Comparison of ENCODE assay signal across 11 cellular contexts in the genomic region with DNA sequence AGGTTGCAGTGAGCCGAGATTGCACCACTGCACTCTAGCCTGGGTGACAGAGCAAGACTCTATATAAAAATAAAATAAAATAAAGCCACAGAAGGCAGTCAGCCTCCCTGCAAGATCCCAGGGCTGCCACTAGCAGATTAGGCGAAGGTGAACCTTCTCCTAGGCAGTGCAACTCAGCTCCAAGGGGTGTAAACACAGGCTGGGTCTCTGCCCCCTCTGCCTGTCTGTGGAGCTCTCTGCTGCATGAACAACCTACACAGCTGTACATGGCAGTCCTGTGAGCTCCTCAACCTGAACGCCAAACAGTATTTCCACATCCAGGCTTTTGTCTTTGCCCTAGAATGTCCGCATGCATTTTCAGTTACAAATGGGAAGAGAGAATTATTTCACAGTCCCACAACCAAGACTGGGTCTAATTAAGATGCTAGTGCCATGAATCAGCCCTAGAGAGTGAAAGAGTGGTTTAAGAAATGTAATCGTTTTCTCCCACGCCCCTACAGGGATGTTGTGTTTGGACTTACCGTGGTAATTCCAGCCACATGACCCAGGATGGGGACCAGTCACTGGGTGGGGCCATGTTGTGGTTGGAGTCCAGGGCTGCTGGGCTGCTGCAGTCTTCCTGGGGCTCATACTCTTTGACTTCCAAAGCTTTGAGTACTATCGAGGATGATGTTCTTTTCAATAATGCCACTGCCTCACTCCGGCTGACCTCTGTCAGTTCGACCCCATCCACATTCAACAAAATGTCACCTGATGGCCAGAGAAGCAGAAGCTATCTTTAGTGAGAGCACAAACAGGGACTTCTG.
DNase-seq lines count a peak whose midpoint lies in the region; TF ChIP-seq lines count a peak whose summit lies in the region.
"Had no signal": no experiment of that assay in that cellular context is flagged by ENCODE, and none has a peak within 500 bp of the region (broad histone marks: within the 10 kb centered on the region; RNA-seq: fewer than 3 reads in every experiment).

No MANE protein-coding gene starts in this region.

- intact Hi-C loops in esophagus squamous epithelium (cut with DNase I): no loop called here

- peak; percentile 91 for DNase-seq in GM03348 (ENCODE audit: low spot score)
- DNase-seq in RWPE1 (ENCODE audit: low spot score): peak; percentile 69
- DNase-seq in esophagus squamous epithelium (lab: John Stamatoyannopoulos, UW): no peak
- peak; percentile 90 for DNase-seq in osteoblast (ENCODE audit: insufficient read length, low spot score, missing footprints)
- no peak for DNase-seq in activated T-cell treated with anti-CD3 and anti-CD28 coated beads for 4 hours
- no peak for DNase-seq in hippocampal formation (lab: John Stamatoyannopoulos, UW)
- DNase-seq in NCI-H1092 treated with DMSO at 0.1 percent for 48 hours (lab: John Stamatoyannopoulos, UW): no peak
- no peak for DNase-seq in activated CD4-positive, alpha-beta T cell treated with anti-CD3 and anti-CD28 coated beads, Interleukin-2, amount 50 U/mL, for 48 hours
- DNase-seq: activated T-cell treated with anti-CD3 and anti-CD28 coated beads, Interleukin-2, amount 50 U/mL, for 24 hours; DND-41; NCI-H2081 treated with DMSO at 0.1 percent for 48 hours had no signal

- H3K27ac ChIP-seq in RWPE1 (peak overlapping the region; percentile 69), esophagus squamous epithelium (peak overlapping the region in 3 of 4 donors; percentile 12 to 59 (median 29)), osteoblast (ENCODE audit: low read depth, low read length) (peak overlapping the region; percentile 97)

- H3K27me3 ChIP-seq in esophagus squamous epithelium (no peaks in the 10 kb centered on the region), osteoblast (ENCODE audit: insufficient read depth, low read length) (no peaks in the 10 kb centered on the region)

- POLR2A ChIA-PET in RWPE1 (lab: Yijun Ruan, JAX; ENCODE audit: low non-redundant PET): no interaction called here

- H3K79me2 ChIP-seq in osteoblast (ENCODE audit: insufficient read depth, low read length): no peaks in the 10 kb centered on the region

- H2AFZ ChIP-seq in osteoblast (ENCODE audit: low read length): peak overlapping the region; percentile 25

- H3K4me3 ChIP-seq in esophagus squamous epithelium: no peak overlapping the region
- peak overlapping the region; percentile 17 for H3K4me3 ChIP-seq in osteoblast (ENCODE audit: insufficient read depth, low read length)

- 51 to 63% methylated on average over 7 to 8 of the region's 10 CpGs for WGBS in esophagus squamous epithelium, 2 donors

- no peak for TF ChIP-seq CTCF in RWPE1 (conservative IDR thresholded peaks at IDR 0.05; ENCODE audit: low read depth)
- no peak for TF ChIP-seq CTCF in esophagus squamous epithelium (IDR thresholded peaks at IDR 0.05)
- no peak for TF ChIP-seq CTCF in osteoblast (IDR thresholded peaks at IDR 0.05; ENCODE audit: extremely low read depth, low read depth, low read length)

- H3K4me1 ChIP-seq in esophagus squamous epithelium: peaks cover 0 to 29% (median 15%) of the 10 kb centered on the region in 3 donors
- peaks cover 57% of the 10 kb centered on the region for H3K4me1 ChIP-seq in osteoblast (ENCODE audit: insufficient read depth, low read length)

- H4K20me1 ChIP-seq in osteoblast (ENCODE audit: insufficient read depth, low read length): no peaks in the 10 kb centered on the region

- no peaks in the 10 kb centered on the region for H3K9me3 ChIP-seq in esophagus squamous epithelium
- no peaks in the 10 kb centered on the region for H3K9me3 ChIP-seq in osteoblast (ENCODE audit: low read depth, low read length)

- H3K36me3 ChIP-seq in esophagus squamous epithelium (peaks cover 0 to 47% (median 0%) of the 10 kb centered on the region in 3 donors), osteoblast (ENCODE audit: insufficient read depth, low read length) (no peaks in the 10 kb centered on the region)

- CTCF ChIA-PET in RWPE1 (lab: Yijun Ruan, JAX): interaction anchor here (0.5 kb wide), 1 partner anchor 140 kb away, joined by 3 read pairs; no protein-coding TSS in a partner anchor

- peak overlapping the region; percentile 69 for H3K4me2 ChIP-seq in osteoblast (ENCODE audit: insufficient read depth, low read length)

- TF ChIP-seq POLR2A in esophagus squamous epithelium (IDR thresholded peaks at IDR 0.05): no peak

Comparison
In these comparisons a context has a peak if more than half of its experiments do, and no peak if none do; other contexts are left out.
1. DNase-seq: peak in GM03348 (single experiment), RWPE1 (single experiment) and osteoblast (single experiment); none in esophagus squamous epithelium (single experiment), activated T-cell treated with anti-CD3 and anti-CD28 coated beads for 4 hours (single experiment), hippocampal formation (0 of 2), NCI-H1092 treated with DMSO at 0.1 percent for 48 hours (single experiment) and activated CD4-positive, alpha-beta T cell treated with anti-CD3 and anti-CD28 coated beads, Interleukin-2, amount 50 U/mL, for 48 hours (0 of 2).
2. H3K27ac ChIP-seq: peak in every context shown above with its lines; median percentile 97 in osteoblast; 69 in RWPE1; 29 in esophagus squamous epithelium.